Comparison of ENCODE assay signal across 17 cellular contexts in genomic region chr5:463301-463700, GRCh38. TPM values are rescaled to one million over a fixed set of nuclear protein-coding genes. Genes with fewer than 3 reads are reported as not detected.
DNase-seq lines count a peak whose midpoint lies in the region; ATAC-seq and TF ChIP-seq lines count a peak whose summit lies in the region.
"Had no signal": no experiment of that assay in that cellular context is flagged by ENCODE, and none has a peak within 500 bp of the region (broad histone marks: within the 10 kb centered on the region; RNA-seq: fewer than 3 reads in every experiment).

No MANE protein-coding gene starts in this region.

- H3K27ac Mint-ChIP-seq in activated T-cell treated with anti-CD3 and anti-CD28 coated beads, Interleukin-2, amount 50 U/mL, for 72 hours = no peak overlapping the region
- H3K27ac Mint-ChIP-seq in H9 = no peak overlapping the region
- peak overlapping the region; percentile 81 for H3K27ac Mint-ChIP-seq in activated naive CD8-positive, alpha-beta T cell treated with anti-CD3 and anti-CD28 coated beads for 36 hours
- H3K27ac Mint-ChIP-seq: nephron had no signal

- no peak for ATAC-seq in activated T-cell treated with anti-CD3 and anti-CD28 coated beads, Interleukin-2, amount 50 U/mL, for 72 hours (replicated peaks in 1 of 2)
- no peak for ATAC-seq in activated T-cell treated with anti-CD3 and anti-CD28 coated beads, Interleukin-2, amount 50 U/mL, for 4 hours
- ATAC-seq in HG02623 (IDR thresholded peaks at IDR 0.05; ENCODE audit: unreplicated experiment) (no peak), HG02763 (IDR thresholded peaks at IDR 0.05; ENCODE audit: unreplicated experiment) (no peak)
- ATAC-seq: heart left ventricle had no signal

- intact Hi-C loops in sigmoid colon (cut with DNase I) = no loop called here

- no peaks in the 10 kb centered on the region for H3K79me1 ChIP-seq in H9 (ENCODE audit: insufficient read depth, low read depth, low read length, poor library complexity, severe bottlenecking)

- H3T11ph ChIP-seq in H9 (ENCODE audit: low read length) = no peak overlapping the region

- H3K4ac ChIP-seq in H9 (ENCODE audit: low read depth, low read length) = no peak overlapping the region

- no peak overlapping the region for H3K4me2 ChIP-seq in H9 (ENCODE audit: insufficient read depth, insufficient read length, low read length)

- H3K27ac ChIP-seq in H9 (ENCODE audit: insufficient read length, low read depth, low read length) = no peak overlapping the region
- H3K27ac ChIP-seq in sigmoid colon = no peak overlapping the region
- H3K27ac ChIP-seq: heart left ventricle, right lobe of liver, SJCRH30, vagina had no signal

- no peak overlapping the region for H3K4me3 ChIP-seq in sigmoid colon
- H3K4me3 ChIP-seq: heart left ventricle, right lobe of liver, SJCRH30, vagina had no signal

- H3K4me1 ChIP-seq in H9 (ENCODE audit: insufficient read depth, low read length) (no peaks in the 10 kb centered on the region), sigmoid colon (no peaks in the 10 kb centered on the region)
- H3K4me1 ChIP-seq: heart left ventricle, right lobe of liver, SJCRH30 had no signal

- WGBS in H9 (ENCODE audit: extremely low coverage, insufficient read length, low lambda C conversion rate) = no CpG with 5 or more reads among the region's 7 CpGs
- 80 to 81% methylated on average over 7 of the region's 7 CpGs for WGBS in sigmoid colon, 2 donors

- H4K8ac ChIP-seq in H9 (replicated peaks; ENCODE audit: insufficient read length, low read depth, low read length) = no peak overlapping the region

- no peak overlapping the region for H3K14ac ChIP-seq in H9 (ENCODE audit: insufficient read depth, low read length)

- peaks cover 60% of the 10 kb centered on the region for H3K4me1 Mint-ChIP-seq in activated T-cell treated with anti-CD3 and anti-CD28 coated beads, Interleukin-2, amount 50 U/mL, for 72 hours (ENCODE audit: low read depth)
- H3K4me1 Mint-ChIP-seq in activated T-cell treated with anti-CD3 and anti-CD28 coated beads, Interleukin-2, amount 50 U/mL, for 4 hours (ENCODE audit: low read depth) = peaks cover 52% of the 10 kb centered on the region
- no peaks in the 10 kb centered on the region for H3K4me1 Mint-ChIP-seq in H9
- H3K4me1 Mint-ChIP-seq in activated naive CD8-positive, alpha-beta T cell treated with anti-CD3 and anti-CD28 coated beads for 36 hours = peaks cover 48% of the 10 kb centered on the region
- H3K4me1 Mint-ChIP-seq: nephron had no signal

- H3K23ac ChIP-seq in H9 (ENCODE audit: insufficient read length, low read depth, low read length) = no peak overlapping the region

- no peak overlapping the region for H2BK12ac ChIP-seq in H9 (ENCODE audit: insufficient read length, low read depth, low read length)

- no peak overlapping the region for H2AK5ac ChIP-seq in H9 (ENCODE audit: insufficient read length, low read length)

- no peak overlapping the region for H4K91ac ChIP-seq in H9 (ENCODE audit: insufficient read length, low read depth, low read length)

- peaks cover 23 to 40% of the 10 kb centered on the region in 2 donors for H3K36me3 Mint-ChIP-seq in activated T-cell treated with anti-CD3 and anti-CD28 coated beads, Interleukin-2, amount 50 U/mL, for 72 hours (ENCODE audit: insufficient read depth in 2 of 2)
- peaks cover 48% of the 10 kb centered on the region for H3K36me3 Mint-ChIP-seq in activated T-cell treated with anti-CD3 and anti-CD28 coated beads, Interleukin-2, amount 50 U/mL, for 4 hours (ENCODE audit: insufficient read depth)
- H3K36me3 Mint-ChIP-seq in H9 (ENCODE audit: insufficient read depth in 1 of 3, low read depth in 3 of 3) = peaks cover 17 to 50% (median 48%) of the 10 kb centered on the region in 3 experiments; a peak in 6 of 7 replicates
- H3K36me3 Mint-ChIP-seq in activated naive CD8-positive, alpha-beta T cell treated with anti-CD3 and anti-CD28 coated beads for 36 hours = peaks cover 61% of the 10 kb centered on the region

- no peaks in the 10 kb centered on the region for H4K20me1 ChIP-seq in H9 (ENCODE audit: control insufficient read depth, insufficient read depth, insufficient read length)

- H3K9me3 ChIP-seq in H9 (ENCODE audit: control insufficient read depth, low read depth, low read length) = no peaks in the 10 kb centered on the region
- no peaks in the 10 kb centered on the region for H3K9me3 ChIP-seq in sigmoid colon
- H3K9me3 ChIP-seq: heart left ventricle, right lobe of liver, SJCRH30, vagina had no signal

- H3K9ac ChIP-seq in H9 (ENCODE audit: extremely low read depth, insufficient read length, low read length) = no peak overlapping the region

- DNase-seq in activated T-cell treated with anti-CD3 and anti-CD28 coated beads, Interleukin-2, amount 50 U/mL, for 72 hours = no peak
- no peak for DNase-seq in activated T-cell treated with anti-CD3 and anti-CD28 coated beads, Interleukin-2, amount 50 U/mL, for 4 hours
- DNase-seq in H9 (peak; percentile 8), sigmoid colon (peak; percentile 11), glomerular visceral epithelial cell (ENCODE audit: extremely low spot score) (no peak)
- no peak for DNase-seq in activated naive CD8-positive, alpha-beta T cell treated with anti-CD3 and anti-CD28 coated beads for 36 hours
- DNase-seq: C1 segment of cervical spinal cord, NCI-H1105 treated with DMSO at 0.1 percent for 48 hours, NCI-H2081 treated with DMSO at 0.1 percent for 48 hours, NCI-H446, SJCRH30 had no signal

- no peaks in the 10 kb centered on the region for H3K27me3 Mint-ChIP-seq in activated T-cell treated with anti-CD3 and anti-CD28 coated beads, Interleukin-2, amount 50 U/mL, for 72 hours (ENCODE audit: low read depth)
- H3K27me3 Mint-ChIP-seq in activated T-cell treated with anti-CD3 and anti-CD28 coated beads, Interleukin-2, amount 50 U/mL, for 4 hours (ENCODE audit: low read depth) = no peaks in the 10 kb centered on the region
- H3K27me3 Mint-ChIP-seq in H9 (ENCODE audit: low read depth) = no peaks in the 10 kb centered on the region
- no peaks in the 10 kb centered on the region for H3K27me3 Mint-ChIP-seq in activated naive CD8-positive, alpha-beta T cell treated with anti-CD3 and anti-CD28 coated beads for 36 hours

- H2BK20ac ChIP-seq in H9 (ENCODE audit: low read depth, low read length, poor library complexity, severe bottlenecking) = no peak overlapping the region

- no peaks in the 10 kb centered on the region for H3K9me3 Mint-ChIP-seq in activated T-cell treated with anti-CD3 and anti-CD28 coated beads, Interleukin-2, amount 50 U/mL, for 72 hours
- no peaks in the 10 kb centered on the region for H3K9me3 Mint-ChIP-seq in activated T-cell treated with anti-CD3 and anti-CD28 coated beads, Interleukin-2, amount 50 U/mL, for 4 hours
- H3K9me3 Mint-ChIP-seq in H9 = no peaks in the 10 kb centered on the region
- no peaks in the 10 kb centered on the region for H3K9me3 Mint-ChIP-seq in activated naive CD8-positive, alpha-beta T cell treated with anti-CD3 and anti-CD28 coated beads for 36 hours
- H3K9me3 Mint-ChIP-seq: nephron had no signal

- TF ChIP-seq CTCF in H9 (conservative IDR thresholded peaks at IDR 0.05) (no peak), sigmoid colon (IDR thresholded peaks at IDR 0.05) (no peak)

- peak overlapping the region; percentile 46 to 47 for H3K4me3 Mint-ChIP-seq in activated T-cell treated with anti-CD3 and anti-CD28 coated beads, Interleukin-2, amount 50 U/mL, for 72 hours
- no peak overlapping the region for H3K4me3 Mint-ChIP-seq in activated T-cell treated with anti-CD3 and anti-CD28 coated beads, Interleukin-2, amount 50 U/mL, for 4 hours
- H3K4me3 Mint-ChIP-seq in H9 = no peak overlapping the region
- H3K4me3 Mint-ChIP-seq in activated naive CD8-positive, alpha-beta T cell treated with anti-CD3 and anti-CD28 coated beads for 36 hours = peak overlapping the region; percentile 18
- H3K4me3 Mint-ChIP-seq: nephron had no signal

- TF ChIP-seq POLR2A in sigmoid colon (IDR thresholded peaks at IDR 0.05) = no peak

- no peaks in the 10 kb centered on the region for H3K79me2 ChIP-seq in H9 (ENCODE audit: insufficient read depth, low read length)

- no peak overlapping the region for H2AFZ ChIP-seq in H9 (ENCODE audit: low read length)

- no peaks in the 10 kb centered on the region for H3K27me3 ChIP-seq in H9 (ENCODE audit: insufficient read depth, low read length)
- no peaks in the 10 kb centered on the region for H3K27me3 ChIP-seq in sigmoid colon
- H3K27me3 ChIP-seq: heart left ventricle, right lobe of liver, SJCRH30, vagina had no signal

- no peak overlapping the region for H2BK120ac ChIP-seq in H9 (ENCODE audit: low read depth, low read length, poor library complexity, severe bottlenecking)

- no peak for TF ChIP-seq EP300 in sigmoid colon (IDR thresholded peaks at IDR 0.05)

- H4K5ac ChIP-seq in H9 (ENCODE audit: insufficient read length, low read depth, low read length) = no peak overlapping the region

- no peaks in the 10 kb centered on the region for H3K23me2 ChIP-seq in H9 (ENCODE audit: insufficient read length, low read depth, low read length, poor library complexity, severe bottlenecking)

- H3K18ac ChIP-seq in H9 (ENCODE audit: insufficient read length, low read depth, low read length) = no peak overlapping the region

- H2BK5ac ChIP-seq in H9 (ENCODE audit: insufficient read length, low read length) = no peak overlapping the region

- no peak overlapping the region for H3K56ac ChIP-seq in H9 (ENCODE audit: insufficient read length, low read depth, low read length)

- H2BK15ac ChIP-seq in H9 (ENCODE audit: low read depth, low read length) = no peak overlapping the region

- peaks cover 5 to 86% (median 46%) of the 10 kb centered on the region in 4 donors for H3K36me3 ChIP-seq in sigmoid colon
- H3K36me3 ChIP-seq: SJCRH30 had no signal

RNA-seq across cellular contexts. Expression of gene EXOC3, which starts 20.3 kb away (rescaled TPM):
- 10 to 100 TPM; 60.1 to 78.2 TPM for total RNA-seq in activated T-cell treated with anti-CD3 and anti-CD28 coated beads, Interleukin-2, amount 50 U/mL, for 72 hours
- 10 to 100 TPM; 62.7 to 78.3 (median 67.2) TPM for total RNA-seq in activated T-cell treated with anti-CD3 and anti-CD28 coated beads, Interleukin-2, amount 50 U/mL, for 4 hours
- total RNA-seq in H9 (2021) = 36.7 and 37.6 TPM in 2 replicates
- total RNA-seq in activated naive CD8-positive, alpha-beta T cell treated with anti-CD3 and anti-CD28 coated beads for 36 hours = 10 to 100 TPM; 58.2 to 61.2 TPM
- 10 to 100 TPM; 45.7 to 68.7 (median 48.5) TPM for total RNA-seq in sigmoid colon
- polyA plus RNA-seq in sigmoid colon = 10 to 100 TPM; 18.6 to 60.9 (median 36.1) TPM

Comparison
In these comparisons a context has a peak if more than half of its experiments do, and no peak if none do; other contexts are left out.
1. H3K4me3 Mint-ChIP-seq: peak in activated T-cell treated with anti-CD3 and anti-CD28 coated beads, Interleukin-2, amount 50 U/mL, for 72 hours (2 of 2) and activated naive CD8-positive, alpha-beta T cell treated with anti-CD3 and anti-CD28 coated beads for 36 hours (single experiment); none in activated T-cell treated with anti-CD3 and anti-CD28 coated beads, Interleukin-2, amount 50 U/mL, for 4 hours (single experiment) and H9 (0 of 2).
2. DNase-seq: peak in H9 (single experiment) and sigmoid colon (single experiment); none in activated T-cell treated with anti-CD3 and anti-CD28 coated beads, Interleukin-2, amount 50 U/mL, for 72 hours (0 of 2), activated T-cell treated with anti-CD3 and anti-CD28 coated beads, Interleukin-2, amount 50 U/mL, for 4 hours (single experiment), activated naive CD8-positive, alpha-beta T cell treated with anti-CD3 and anti-CD28 coated beads for 36 hours (single experiment) and glomerular visceral epithelial cell (single experiment).